Comparison of ENCODE assay signal across 19 cellular contexts in the genomic region with DNA sequence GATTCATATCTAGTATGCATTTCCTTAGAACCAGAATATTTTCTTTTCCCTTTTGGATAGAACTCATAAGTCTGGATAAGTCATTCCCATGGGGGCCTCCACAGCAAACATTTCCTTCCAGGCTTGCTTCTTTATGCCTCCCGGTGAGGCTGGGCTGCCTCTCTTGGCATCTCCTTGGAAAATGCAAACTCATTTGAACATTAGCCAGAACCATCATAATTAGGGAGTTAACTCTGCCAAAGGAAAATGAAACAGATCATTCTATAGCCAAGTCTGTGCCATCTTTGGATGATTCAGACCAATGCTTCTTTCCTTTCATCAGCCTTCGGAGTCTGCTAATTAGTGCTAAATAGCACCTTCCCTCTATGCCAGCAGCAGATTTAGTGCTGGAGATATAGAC.
A peak's percentile ranks its signal among the peaks of the same experiment; 100 is the strongest.
DNase-seq lines count a peak whose midpoint lies in the region; TF ChIP-seq lines count a peak whose summit lies in the region.
"Had no signal": no experiment of that assay in that cellular context is flagged by ENCODE, and none has a peak within 500 bp of the region (broad histone marks: within the 10 kb centered on the region; RNA-seq: fewer than 3 reads in every experiment).

No MANE protein-coding gene starts in this region.

- DNase-seq in COR-L47 (lab: John Stamatoyannopoulos, UW) (peak; percentile 51), MG63 (peak; percentile 19), astrocyte of the hippocampus (ENCODE audit: low read depth, low spot score) (peak; percentile 23), fibroblast of the aortic adventitia (ENCODE audit: low read depth) (peak; percentile 12), HUDEP-2 (lab: John Stamatoyannopoulos, UW; ENCODE audit: unreplicated experiment in 76 of 76) (no peak), NCI-H1092 treated with DMSO at 0.1 percent for 48 hours (lab: John Stamatoyannopoulos, UW) (no peak)
- DNase-seq in activated CD4-positive, alpha-beta T cell treated with anti-CD3 and anti-CD28 coated beads for 48 hours: no peak
- DNase-seq: CD4-positive, CD25-positive, alpha-beta regulatory T cell; GDM1; Kasumi-1; NCI-H1417 treated with DMSO at 0.1 percent for 48 hours; NCI-H1930; NCI-H2107; NCI-H526; SHP77; T-cell had no signal

- H3K9me3 ChIP-seq in MG63: no peaks in the 10 kb centered on the region
- H3K9me3 ChIP-seq: BLaER1 had no signal

- no peaks in the 10 kb centered on the region for H3K36me3 ChIP-seq in MG63
- H3K36me3 ChIP-seq: BLaER1 had no signal

- H3K27me3 ChIP-seq in MG63: no peaks in the 10 kb centered on the region
- H3K27me3 ChIP-seq: BLaER1 had no signal

- H3K4me3 ChIP-seq in MG63 (no peak overlapping the region), fibroblast of the aortic adventitia (ENCODE audit: low read depth, low read length) (no peak overlapping the region)
- H3K4me3 ChIP-seq: BLaER1, GM12878, K562 had no signal

- TF ChIP-seq CTCF in fibroblast of the aortic adventitia (IDR thresholded peaks at IDR 0.05; ENCODE audit: insufficient read depth, low read length): no peak

Comparison
In these comparisons a context has a peak if more than half of its experiments do, and no peak if none do; other contexts are left out.
1. DNase-seq: peak in COR-L47 (single experiment), MG63 (single experiment), astrocyte of the hippocampus (single experiment) and fibroblast of the aortic adventitia (single experiment); none in HUDEP-2 (0 of 76), activated CD4-positive, alpha-beta T cell treated with anti-CD3 and anti-CD28 coated beads for 48 hours (single experiment) and NCI-H1092 treated with DMSO at 0.1 percent for 48 hours (single experiment).